In genomic region chr4:8090312-8090711, GRCh38 we compare ENCODE assay signal across 12 cellular contexts.
DNase-seq lines count a peak whose midpoint lies in the region; ATAC-seq, FAIRE-seq and TF ChIP-seq lines count a peak whose summit lies in the region.
"Had no signal": no experiment of that assay in that cellular context is flagged by ENCODE, and none has a peak within 500 bp of the region (broad histone marks: within the 10 kb centered on the region; RNA-seq: fewer than 3 reads in every experiment).

No MANE protein-coding gene starts in this region.

- POLR2A ChIA-PET in K562 (lab: Yijun Ruan, JAX) (interaction anchor here (0.6 to 1.4 kb wide), 3 partner anchors 10 to 1458 kb away, joined by 3 to 5 read pairs (median 3); no protein-coding TSS in a partner anchor), HepG2 (lab: Yijun Ruan, JAX) (no interaction called here)

- peak; percentile 33; the same call in 1 of the 3 replicates for ATAC-seq in K562
- peak; percentile 97 for ATAC-seq in left colon
- ATAC-seq in HepG2 = no peak
- no peak for ATAC-seq in HG03108 (IDR thresholded peaks at IDR 0.05; ENCODE audit: unreplicated experiment)

- no peak for FAIRE-seq in K562 (lab: Jason Lieb, UNC)
- no peak for FAIRE-seq in HepG2 (lab: Jason Lieb, UNC)

- no peaks in the 10 kb centered on the region for H3K79me2 ChIP-seq in K562 (ENCODE audit: control insufficient read depth, insufficient read depth, low read length)
- no peaks in the 10 kb centered on the region for H3K79me2 ChIP-seq in HepG2 (ENCODE audit: insufficient read depth, low read length)

- H2AFZ ChIP-seq in K562 (ENCODE audit: low read depth, low read length) (no peak overlapping the region), HepG2 (ENCODE audit: low read length) (no peak overlapping the region)

- H3K4me1 ChIP-seq in K562 (replicated peaks in 1 of 2; ENCODE audit: control insufficient read depth in 2 of 2, insufficient read depth in 2 of 2, low read length in 2 of 2) (peaks cover 0 to 3% of the 10 kb centered on the region in 2 experiments; a peak in 1 of 5 replicates), HepG2 (ENCODE audit: insufficient read depth, low read length) (no peaks in the 10 kb centered on the region)

- DNase-seq in A172 (ENCODE audit: low spot score) (peak; percentile 72), HT1080 (ENCODE audit: low read depth) (peak; percentile 58), K562 (ENCODE audit: extremely low read depth in 1 of 4, low spot score in 3 of 4) (no peak), left colon (peak; percentile 86 to 91), NOMO-1 treated with dmso at 0.1 percent for 144 hours (lab: John Stamatoyannopoulos, UW; ENCODE audit: unreplicated experiment) (no peak), HepG2 (ENCODE audit: low spot score) (no peak)
- DNase-seq in central memory CD4-positive, alpha-beta T cell = no peak
- DNase-seq: activated effector memory CD4-positive, alpha-beta T cell treated with anti-CD3 and anti-CD28 coated beads, Interleukin-2, amount 50 U/mL, for 16 hours; naive B cell; SIG-M5 had no signal

- H4K20me1 ChIP-seq in K562 (replicated peaks; ENCODE audit: control insufficient read depth, insufficient read depth, low read length) = no peaks in the 10 kb centered on the region
- no peaks in the 10 kb centered on the region for H4K20me1 ChIP-seq in HepG2 (ENCODE audit: insufficient read depth, low read length)

- WGBS in K562 (ENCODE audit: insufficient coverage, low coverage, missing lambda C conversion rate) = 0% methylated on average over 4 of the region's 4 CpGs
- 52% methylated on average over 4 of the region's 4 CpGs for WGBS in HepG2 (ENCODE audit: low lambda C conversion rate)

- TF ChIP-seq EP300 in K562 (IDR thresholded peaks at IDR 0.05; ENCODE audit: low read length) (no peak), HepG2 (IDR thresholded peaks at IDR 0.05; ENCODE audit: low read depth in 2 of 2, low read length in 2 of 2) (no peak), HepG2 (CRISPR knock-in tag; IDR thresholded peaks at IDR 0.05; ENCODE audit: borderline replicate concordance) (no peak)

- no peak overlapping the region for H3K4me3 ChIP-seq in K562
- no peak overlapping the region for H3K4me3 ChIP-seq in HepG2 (replicated peaks in 1 of 3; ENCODE audit: insufficient read depth in 1 of 3, low read depth in 2 of 3, low read length in 3 of 3)

- TF ChIP-seq RAD21 in K562 (CRISPR knock-in tag; conservative IDR thresholded peaks at IDR 0.05 in 1 of 2, IDR thresholded peaks at IDR 0.05 in 1 of 2) (no peak), HepG2 (CRISPR knock-in tag; IDR thresholded peaks at IDR 0.05) (no peak)

- H3K27ac ChIP-seq in K562 (ENCODE audit: extremely low read depth, low read depth, low read length) (no peak overlapping the region), HepG2 (ENCODE audit: extremely low read length, insufficient read depth, low read length) (no peak overlapping the region)
- H3K27ac ChIP-seq: VCaP had no signal

- TF ChIP-seq CTCF in K562 (IDR thresholded peaks at IDR 0.05 in 2 of 3, conservative IDR thresholded peaks at IDR 0.05 in 1 of 3; ENCODE audit: insufficient read depth in 2 of 3, low read depth in 1 of 3, low read length in 3 of 3) (no peak), HepG2 (CRISPR knock-in tag; IDR thresholded peaks at IDR 0.05) (no peak)

- H3K9me1 ChIP-seq in K562 (ENCODE audit: control insufficient read depth, insufficient read depth, low read length) = no peaks in the 10 kb centered on the region

- BruUV-seq in K562 (replicated peaks; lab: Mats Ljungman, UMichigan) (no TSS peak), HepG2 (replicated peaks; lab: Mats Ljungman, UMichigan) (no TSS peak)

- in situ Hi-C loops in K562 (cut with MboI) = no loop called here
- in situ Hi-C loops in HepG2 (cut with HindIII; ENCODE audit: extremely low pct_ligation_motif_present, low pct_unique_long_range_greater_than_20kb) = no loop called here

- no peaks in the 10 kb centered on the region for H3K36me3 ChIP-seq in K562 (ENCODE audit: control insufficient read depth, insufficient read depth, low read length)
- H3K36me3 ChIP-seq in HepG2 (replicated peaks in 1 of 2; ENCODE audit: control insufficient read depth in 1 of 2, insufficient read depth in 2 of 2, low read length in 2 of 2) = no peaks in the 10 kb centered on the region

- no peak overlapping the region for H3K9ac ChIP-seq in K562 (ENCODE audit: insufficient read depth in 1 of 2, low read depth in 2 of 2, low read length in 2 of 2)
- no peak overlapping the region for H3K9ac ChIP-seq in HepG2 (ENCODE audit: insufficient read depth, low read depth, low read length)

- H3K9me3 ChIP-seq in K562 (replicated peaks; ENCODE audit: control insufficient read depth, insufficient read depth, low read depth, low read length) = 0 out of 2 replicates have a peak, but pooled peaks cover 2% of the 10 kb centered on the region
- peaks cover 13% of the 10 kb centered on the region for H3K9me3 ChIP-seq in HepG2 (ENCODE audit: low read length)

- CTCF ChIA-PET in K562 (lab: Yijun Ruan, JAX; ENCODE audit: low intra/inter-chr PET ratio) = no interaction called here
- CTCF ChIA-PET in HepG2 (lab: Yijun Ruan, JAX; ENCODE audit: low intra/inter-chr PET ratio, low total read pairs) = no interaction called here

- intact Hi-C loops in K562 (cut with micrococcal nuclease) = no loop called here
- intact Hi-C loops in left colon (cut with DNase I, micrococcal nuclease) = no loop called here
- intact Hi-C loops in HepG2 (cut with micrococcal nuclease; ENCODE audit: unreplicated experiment) = no loop called here

- H3K4me2 ChIP-seq in K562 (ENCODE audit: insufficient read depth, low read length) = no peak overlapping the region
- H3K4me2 ChIP-seq in HepG2 (ENCODE audit: low read depth, low read length) = no peak overlapping the region

- H3K27me3 ChIP-seq in K562 (ENCODE audit: control insufficient read depth in 2 of 2, insufficient read depth in 2 of 2, low read length in 2 of 2) (no peaks in the 10 kb centered on the region; a peak in 1 of 5 replicates), HepG2 (ENCODE audit: control insufficient read depth in 1 of 2, insufficient read depth in 2 of 2, low read length in 2 of 2) (peaks cover 0 to 5% of the 10 kb centered on the region in 2 experiments; a peak in 1 of 5 replicates)

- TF ChIP-seq POLR2A in K562 (conservative IDR thresholded peaks at IDR 0.05) = no peak
- no peak for TF ChIP-seq POLR2A in HepG2 (IDR thresholded peaks at IDR 0.05; ENCODE audit: insufficient read depth in 1 of 2, low read depth in 2 of 2, low read length in 2 of 2)

TF ChIP-seq in HepG2, 621 proteins besides CTCF, POLR2A, EP300 and RAD21:
- TF ChIP-seq KLF6 (CRISPR knock-in tag; IDR thresholded peaks at IDR 0.05) (no peak), GATAD2A (CRISPR knock-in tag; IDR thresholded peaks at IDR 0.05) (no peak), SCMH1 (CRISPR knock-in tag; IDR thresholded peaks at IDR 0.05; ENCODE audit: borderline replicate concordance) (no peak), RBAK (CRISPR knock-in tag; IDR thresholded peaks at IDR 0.05) (no peak), ELK4 (CRISPR knock-in tag; IDR thresholded peaks at IDR 0.05; ENCODE audit: borderline replicate concordance) (no peak), TBX2 (CRISPR knock-in tag; IDR thresholded peaks at IDR 0.05; ENCODE audit: borderline replicate concordance) (no peak)
- TF ChIP-seq, protein P1, sequence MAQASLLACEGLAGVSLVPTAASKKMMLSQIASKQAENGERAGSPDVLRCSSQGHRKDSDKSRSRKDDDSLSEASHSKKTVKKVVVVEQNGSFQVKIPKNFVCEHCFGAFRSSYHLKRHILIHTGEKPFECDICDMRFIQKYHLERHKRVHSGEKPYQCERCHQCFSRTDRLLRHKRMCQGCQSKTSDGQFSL (CRISPR knock-in tag; IDR thresholded peaks at IDR 0.05) = no peak
TF ChIP-seq in HepG2: peak in this region for 0.

Comparison
In these comparisons a context has a peak if more than half of its experiments do, and no peak if none do; other contexts are left out.
1. DNase-seq: peak in A172 (single experiment), HT1080 (single experiment) and left colon (2 of 2); none in K562 (0 of 4), NOMO-1 treated with dmso at 0.1 percent for 144 hours (single experiment), central memory CD4-positive, alpha-beta T cell (single experiment) and HepG2 (single experiment).
2. ATAC-seq: peak in K562 (single experiment) and left colon (single experiment); none in HepG2 (single experiment) and HG03108 (single experiment).